11 cellular contexts compared by ENCODE assay signal in the genomic region with DNA sequence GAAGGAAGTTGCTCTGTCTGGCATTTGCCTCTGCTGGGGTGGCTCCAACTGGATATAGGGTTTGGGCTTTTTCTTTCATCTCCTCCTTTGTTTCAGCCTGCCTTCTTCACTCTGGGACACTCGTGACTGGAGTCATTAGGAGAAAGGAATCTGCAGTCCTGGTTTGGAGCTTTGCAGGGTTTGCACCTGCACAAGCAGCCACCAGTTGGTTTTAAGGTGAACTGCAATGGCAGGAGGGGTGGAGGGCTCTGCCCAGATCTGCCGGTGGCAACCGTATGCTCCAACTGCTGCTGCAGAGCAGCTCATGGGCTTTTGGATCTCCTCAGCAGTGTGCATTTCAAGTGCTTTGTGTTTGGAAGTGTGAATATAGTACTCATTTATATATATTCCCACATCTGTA.
A peak's percentile ranks its signal among the peaks of the same experiment; 100 is the strongest.
DNase-seq lines count a peak whose midpoint lies in the region; ATAC-seq lines count a peak whose summit lies in the region.
"Had no signal": no experiment of that assay in that cellular context is flagged by ENCODE, and none has a peak within 500 bp of the region (broad histone marks: within the 10 kb centered on the region; RNA-seq: fewer than 3 reads in every experiment).

No MANE protein-coding gene starts in this region.

- H3K9me3 Mint-ChIP-seq in activated naive CD4-positive, alpha-beta T cell treated with anti-CD3 and anti-CD28 coated beads for 36 hours = no peaks in the 10 kb centered on the region
- no peaks in the 10 kb centered on the region for H3K9me3 Mint-ChIP-seq in stimulated activated effector memory CD8-positive, alpha-beta T cell treated with anti-CD3 and anti-CD28 coated beads, Interleukin-12 subunit alpha, Interleukin-12 subunit beta, amount 100 ng/mL, for 72 hours

- no peak for ATAC-seq in stimulated activated effector memory CD8-positive, alpha-beta T cell treated with anti-CD3 and anti-CD28 coated beads, Interleukin-12 subunit alpha, Interleukin-12 subunit beta, amount 100 ng/mL, for 72 hours
- no peak for ATAC-seq in GM21576 (IDR thresholded peaks at IDR 0.05; ENCODE audit: unreplicated experiment)
- ATAC-seq in HG03095 (IDR thresholded peaks at IDR 0.05; ENCODE audit: unreplicated experiment) = no peak
- no peak for ATAC-seq in GM18858 (IDR thresholded peaks at IDR 0.05; ENCODE audit: unreplicated experiment)
- ATAC-seq: upper lobe of right lung had no signal

- no peaks in the 10 kb centered on the region for H3K36me3 Mint-ChIP-seq in activated naive CD4-positive, alpha-beta T cell treated with anti-CD3 and anti-CD28 coated beads for 36 hours (ENCODE audit: low read depth)
- peaks cover 7% of the 10 kb centered on the region for H3K36me3 Mint-ChIP-seq in stimulated activated effector memory CD8-positive, alpha-beta T cell treated with anti-CD3 and anti-CD28 coated beads, Interleukin-12 subunit alpha, Interleukin-12 subunit beta, amount 100 ng/mL, for 72 hours

- peaks cover 72% of the 10 kb centered on the region for H3K4me1 Mint-ChIP-seq in activated naive CD4-positive, alpha-beta T cell treated with anti-CD3 and anti-CD28 coated beads for 36 hours (ENCODE audit: low read depth)
- peaks cover 77% of the 10 kb centered on the region for H3K4me1 Mint-ChIP-seq in stimulated activated effector memory CD8-positive, alpha-beta T cell treated with anti-CD3 and anti-CD28 coated beads, Interleukin-12 subunit alpha, Interleukin-12 subunit beta, amount 100 ng/mL, for 72 hours

- CTCF ChIA-PET in activated naive CD4-positive, alpha-beta T cell treated with anti-CD3 and anti-CD28 coated beads for 36 hours (lab: Charles Lee) = interaction anchor here (0.6 to 1.9 kb wide), 5 partner anchors 75 to 289 kb away, joined by 3 to 6 read pairs (median 4); no protein-coding TSS in a partner anchor

- intact Hi-C loops in activated naive CD4-positive, alpha-beta T cell treated with anti-CD3 and anti-CD28 coated beads for 36 hours (cut with micrococcal nuclease) = loop anchor here (10.0 kb wide), 2 partner anchors 552 to 932 kb away; partner anchors contain the start of gene RAB3GAP1

- peak; percentile 9 for DNase-seq in activated naive CD4-positive, alpha-beta T cell treated with anti-CD3 and anti-CD28 coated beads for 36 hours
- no peak for DNase-seq in activated naive CD4-positive, alpha-beta T cell treated with anti-CD3 and anti-CD28 coated beads, Interleukin-2, amount 50 U/mL, for 16 hours
- peak; percentile 45 to 67 for DNase-seq in NCI-H526 (lab: John Stamatoyannopoulos, UW)
- peak; percentile 59 for DNase-seq in cerebellar cortex (ENCODE audit: low spot score)
- DNase-seq in stimulated activated effector memory CD8-positive, alpha-beta T cell treated with anti-CD3 and anti-CD28 coated beads, Interleukin-12 subunit alpha, Interleukin-12 subunit beta, amount 100 ng/mL, for 72 hours (ENCODE audit: low spot score in 2 of 2) = no peak
- DNase-seq: activated CD4-positive, CD25-positive, alpha-beta regulatory T cell; NCI-H1930; upper lobe of right lung had no signal

- H3K4me3 Mint-ChIP-seq in activated naive CD4-positive, alpha-beta T cell treated with anti-CD3 and anti-CD28 coated beads for 36 hours = no peak overlapping the region
- H3K4me3 Mint-ChIP-seq in stimulated activated effector memory CD8-positive, alpha-beta T cell treated with anti-CD3 and anti-CD28 coated beads, Interleukin-12 subunit alpha, Interleukin-12 subunit beta, amount 100 ng/mL, for 72 hours = peak overlapping the region; percentile 89

- H3K27ac Mint-ChIP-seq in activated naive CD4-positive, alpha-beta T cell treated with anti-CD3 and anti-CD28 coated beads for 36 hours = no peak overlapping the region
- H3K27ac Mint-ChIP-seq in stimulated activated effector memory CD8-positive, alpha-beta T cell treated with anti-CD3 and anti-CD28 coated beads, Interleukin-12 subunit alpha, Interleukin-12 subunit beta, amount 100 ng/mL, for 72 hours = no peak overlapping the region

- H3K27me3 Mint-ChIP-seq in activated naive CD4-positive, alpha-beta T cell treated with anti-CD3 and anti-CD28 coated beads for 36 hours (ENCODE audit: low read depth) = no peaks in the 10 kb centered on the region

Comparison
In these comparisons a context has a peak if more than half of its experiments do, and no peak if none do; other contexts are left out.
1. DNase-seq: peak in activated naive CD4-positive, alpha-beta T cell treated with anti-CD3 and anti-CD28 coated beads for 36 hours (single experiment), NCI-H526 (2 of 2) and cerebellar cortex (single experiment); none in activated naive CD4-positive, alpha-beta T cell treated with anti-CD3 and anti-CD28 coated beads, Interleukin-2, amount 50 U/mL, for 16 hours (single experiment) and stimulated activated effector memory CD8-positive, alpha-beta T cell treated with anti-CD3 and anti-CD28 coated beads, Interleukin-12 subunit alpha, Interleukin-12 subunit beta, amount 100 ng/mL, for 72 hours (0 of 2).